In genomic region chr1:119467857-119468666, GRCh38 we compare ENCODE assay signal across 1 cellular context.
TF ChIP-seq lines count a peak whose summit lies in the region.

No MANE protein-coding gene starts in this region.

TF ChIP-seq in HepG2, 621 proteins besides CTCF, POLR2A, EP300 and RAD21 (continued from another document):
- TF ChIP-seq HNF1A (IDR thresholded peaks at IDR 0.05; ENCODE audit: low read depth): peak; percentile 38; the same call in 1 of the 2 replicates
- TF ChIP-seq HNF1A (CRISPR knock-in tag; IDR thresholded peaks at IDR 0.05; ENCODE audit: borderline replicate concordance): no peak
- TF ChIP-seq NR2C2 (CRISPR knock-in tag; IDR thresholded peaks at IDR 0.05; ENCODE audit: borderline replicate concordance): no peak
- TF ChIP-seq HIC2 (CRISPR knock-in tag; IDR thresholded peaks at IDR 0.05; ENCODE audit: low read depth): no peak
- no peak for TF ChIP-seq SP140L (CRISPR knock-in tag; IDR thresholded peaks at IDR 0.05; ENCODE audit: borderline replicate concordance)
- no peak for TF ChIP-seq ZNF18 (CRISPR knock-in tag; IDR thresholded peaks at IDR 0.05; ENCODE audit: insufficient replicate concordance)
- TF ChIP-seq FOXP1 (IDR thresholded peaks at IDR 0.05): no peak
- TF ChIP-seq FOXP1 (CRISPR knock-in tag; IDR thresholded peaks at IDR 0.05): peak; percentile 60
- TF ChIP-seq ZNF891 (CRISPR knock-in tag; IDR thresholded peaks at IDR 0.05): no peak
- no peak for TF ChIP-seq HINFP (CRISPR knock-in tag; IDR thresholded peaks at IDR 0.05; ENCODE audit: low read depth)
- peak; percentile 58; the same call in 1 of the 2 replicates for TF ChIP-seq ZBTB37 (CRISPR knock-in tag; IDR thresholded peaks at IDR 0.05)
- TF ChIP-seq KDM5A (IDR thresholded peaks at IDR 0.05; ENCODE audit: borderline replicate concordance, low read length): no peak
- TF ChIP-seq TMF1 (CRISPR knock-in tag; IDR thresholded peaks at IDR 0.05; ENCODE audit: low read depth): no peak
- no peak for TF ChIP-seq ZNF143 (CRISPR knock-in tag; IDR thresholded peaks at IDR 0.05)
- TF ChIP-seq ZNF543 (CRISPR knock-in tag; IDR thresholded peaks at IDR 0.05): no peak
- peak; percentile 83 for TF ChIP-seq SOX5 (CRISPR knock-in tag; IDR thresholded peaks at IDR 0.05; ENCODE audit: borderline replicate concordance)
- no peak for TF ChIP-seq ZNF232 (CRISPR knock-in tag; IDR thresholded peaks at IDR 0.05; ENCODE audit: borderline replicate concordance)
- TF ChIP-seq HHEX (CRISPR knock-in tag; IDR thresholded peaks at IDR 0.05): peak; percentile 36; the same call in 1 of the 2 replicates
- no peak for TF ChIP-seq KLF13 (CRISPR knock-in tag; IDR thresholded peaks at IDR 0.05)
- no peak for TF ChIP-seq DMTF1 (CRISPR knock-in tag; IDR thresholded peaks at IDR 0.05)
- TF ChIP-seq E2F2 (CRISPR knock-in tag; IDR thresholded peaks at IDR 0.05; ENCODE audit: borderline replicate concordance): no peak
- TF ChIP-seq ZNF20 (CRISPR knock-in tag; IDR thresholded peaks at IDR 0.05): no peak
- no peak for TF ChIP-seq ZNF550 (CRISPR knock-in tag; IDR thresholded peaks at IDR 0.05; ENCODE audit: borderline replicate concordance)
- TF ChIP-seq BORCS8-MEF2B (CRISPR knock-in tag; IDR thresholded peaks at IDR 0.05): no peak
- TF ChIP-seq ZNF292 (CRISPR knock-in tag; IDR thresholded peaks at IDR 0.05; ENCODE audit: borderline replicate concordance, low read depth): no peak
- no peak for TF ChIP-seq MXD4 (CRISPR knock-in tag; IDR thresholded peaks at IDR 0.05)
- TF ChIP-seq ZNF282 (IDR thresholded peaks at IDR 0.05; ENCODE audit: partially characterized antibody): no peak
- TF ChIP-seq ARID3A (IDR thresholded peaks at IDR 0.05; ENCODE audit: low read depth, low read length): peak; percentile 68
